Comparison of ENCODE assay signal across 25 cellular contexts in genomic region chr9:79522793-79523192, GRCh38.
"Had no signal": no experiment of that assay in that cellular context is flagged by ENCODE, and none has a peak within 500 bp of the region (broad histone marks: within the 10 kb centered on the region; RNA-seq: fewer than 3 reads in every experiment).

No MANE protein-coding gene starts in this region.

- H3K9me3 ChIP-seq: ovary, right lobe of liver, uterus had no signal

- H3K36me3 Mint-ChIP-seq: mesothelial cell of epicardium; naive B cell; natural killer cell; neural progenitor cell; stimulated activated memory B cell treated with anti-CD40 and anti-IgM and Interleukin-4, amounts not matched to agents 10 μg/mL and 1 μg/mL and 100 μg/mL, for 72 hours; type B pancreatic cell had no signal

- H3K27me3 ChIP-seq: neural progenitor cell, ovary, right atrium auricular region, right lobe of liver, tibial nerve, uterus had no signal

- ATAC-seq: natural killer cell; right lobe of liver; stimulated activated memory B cell treated with anti-CD40 and anti-IgM and Interleukin-4, amounts not matched to agents 10 μg/mL and 1 μg/mL and 100 μg/mL, for 72 hours; stimulated activated naive CD8-positive, alpha-beta T cell treated with anti-CD3 and anti-CD28 coated beads, Interleukin-15, amount 100 ng/mL, for 72 hours had no signal

- H3K9me3 Mint-ChIP-seq: natural killer cell; neural progenitor cell; stimulated activated memory B cell treated with anti-CD40 and anti-IgM and Interleukin-4, amounts not matched to agents 10 μg/mL and 1 μg/mL and 100 μg/mL, for 72 hours; type B pancreatic cell had no signal

- H3K27ac ChIP-seq: left ventricle myocardium inferior, neural progenitor cell, ovary, right atrium auricular region, right lobe of liver, tibial nerve, uterus had no signal

- H3K4me2 ChIP-seq: neural progenitor cell, smooth muscle cell had no signal

- H3K4me3 Mint-ChIP-seq: mesothelial cell of epicardium; naive B cell; natural killer cell; nephron progenitor cell; neural progenitor cell; stimulated activated memory B cell treated with anti-CD40 and anti-IgM and Interleukin-4, amounts not matched to agents 10 μg/mL and 1 μg/mL and 100 μg/mL, for 72 hours; stimulated activated naive CD8-positive, alpha-beta T cell treated with anti-CD3 and anti-CD28 coated beads, Interleukin-15, amount 100 ng/mL, for 72 hours; type B pancreatic cell had no signal

- H3K27me3 Mint-ChIP-seq: stimulated activated memory B cell treated with anti-CD40 and anti-IgM and Interleukin-4, amounts not matched to agents 10 μg/mL and 1 μg/mL and 100 μg/mL, for 72 hours; stimulated activated naive CD8-positive, alpha-beta T cell treated with anti-CD3 and anti-CD28 coated beads, Interleukin-15, amount 100 ng/mL, for 72 hours; type B pancreatic cell had no signal

- H3K4me1 ChIP-seq: left ventricle myocardium inferior, neural progenitor cell, right atrium auricular region, right lobe of liver, tibial nerve, uterus had no signal

- H3K27ac Mint-ChIP-seq: mesothelial cell of epicardium; naive B cell; natural killer cell; nephron progenitor cell; neural progenitor cell; progenitor cell of endocrine pancreas; stimulated activated memory B cell treated with anti-CD40 and anti-IgM and Interleukin-4, amounts not matched to agents 10 μg/mL and 1 μg/mL and 100 μg/mL, for 72 hours; stimulated activated naive CD8-positive, alpha-beta T cell treated with anti-CD3 and anti-CD28 coated beads, Interleukin-15, amount 100 ng/mL, for 72 hours; type B pancreatic cell had no signal

- H3K9ac ChIP-seq: neural progenitor cell had no signal

- DNase-seq: islet precursor cell; left ventricle myocardium inferior; mesendoderm; naive B cell; natural killer cell; nephron progenitor cell; ovary; right lobe of liver; stimulated activated CD4-positive, alpha-beta T cell treated with anti-CD3 and anti-CD28 coated beads, Interleukin-1b, Interleukin-23, amount 100 ng/mL, for 48 hours; stimulated activated CD4-positive, alpha-beta T cell treated with anti-CD3 and anti-CD28 coated beads, Interleukin-2, amount 100 ng/mL, for 48 hours; stimulated activated CD4-positive, alpha-beta T cell treated with anti-CD3 and anti-CD28 coated beads, Interleukin-4, amount 100 ng/mL, for 4 hours; stimulated activated CD8-positive, alpha-beta memory T cell treated with anti-CD3 and anti-CD28 coated beads, Interleukin-4, amount 100 ng/mL, for 48 hours; stimulated activated naive CD4-positive, alpha-beta T cell treated with Interleukin-2 at 50 U/mL for 16 hours; stimulated activated naive CD8-positive, alpha-beta T cell treated with anti-CD3 and anti-CD28 coated beads, Interleukin-15, amount 100 ng/mL, for 72 hours; substantia nigra; uterus had no signal

- H2AFZ ChIP-seq: neural progenitor cell had no signal

- H3K36me3 ChIP-seq: left ventricle myocardium inferior, neural progenitor cell, ovary, right atrium auricular region, right lobe of liver, tibial nerve, uterus had no signal

- H3K4me3 ChIP-seq: left ventricle myocardium inferior, lung, neural progenitor cell, ovary, right atrium auricular region, right lobe of liver, smooth muscle cell, tibial nerve, uterus had no signal

- H3K4me1 Mint-ChIP-seq: mesothelial cell of epicardium; naive B cell; natural killer cell; nephron progenitor cell; neural progenitor cell; stimulated activated naive CD8-positive, alpha-beta T cell treated with anti-CD3 and anti-CD28 coated beads, Interleukin-15, amount 100 ng/mL, for 72 hours had no signal
